9 cellular contexts compared by ENCODE assay signal in genomic region chr5:172858990-172859811, GRCh38. TPM values are rescaled to one million over a fixed set of nuclear protein-coding genes. Genes with fewer than 3 reads are reported as not detected.
DNase-seq lines count a peak whose midpoint lies in the region; ATAC-seq and TF ChIP-seq lines count a peak whose summit lies in the region.
"Had no signal": no experiment of that assay in that cellular context is flagged by ENCODE, and none has a peak within 500 bp of the region (broad histone marks: within the 10 kb centered on the region; RNA-seq: fewer than 3 reads in every experiment).

No MANE protein-coding gene starts in this region.

- H3K27ac ChIP-seq in PC-3 (ENCODE audit: low read length) (peak overlapping the region; percentile 84), epithelial cell of prostate (peak overlapping the region; percentile 77), urinary bladder (ENCODE audit: low read depth) (peak overlapping the region; percentile 59)
- H3K27ac ChIP-seq: SK-N-MC had no signal

- WGBS in urinary bladder = 59% methylated on average over 15 of the region's 15 CpGs

- H2AFZ ChIP-seq in PC-3 (ENCODE audit: low read length) = no peak overlapping the region

- H3K4me1 ChIP-seq in PC-3 (ENCODE audit: insufficient read depth, low read length) (peaks cover 36% of the 10 kb centered on the region), urinary bladder (ENCODE audit: insufficient read depth) (peaks cover 4% of the 10 kb centered on the region)

- H3K9me3 ChIP-seq in PC-3 (ENCODE audit: low read length) = no peaks in the 10 kb centered on the region

- POLR2A ChIA-PET in PC-3 (lab: Charles Lee; ENCODE audit: unreplicated experiment) = interaction anchor here (0.5 to 0.8 kb wide), 4 partner anchors 9 to 697 kb away, joined by 3 to 10 read pairs (median 4); no protein-coding TSS in a partner anchor

- BruUV-seq in PC-3 (replicated peaks; lab: Mats Ljungman, UMichigan) = no TSS peak

- H3K36me3 ChIP-seq in PC-3 (ENCODE audit: low read depth, low read length) = no peaks in the 10 kb centered on the region; the same call in 1 of the 2 replicates
- no peaks in the 10 kb centered on the region for H3K36me3 ChIP-seq in urinary bladder (ENCODE audit: insufficient read depth)

- no peaks in the 10 kb centered on the region for H3K27me3 ChIP-seq in PC-3 (ENCODE audit: low read length)

- H3K79me2 ChIP-seq in PC-3 (ENCODE audit: low read length) = peaks cover 78% of the 10 kb centered on the region

- peak; percentile 62 for ATAC-seq in PC-3

- CTCF ChIA-PET in PC-3 (lab: Charles Lee) = interaction anchor here (0.8 kb wide), 1 partner anchor 10 kb away, joined by 3 read pairs; no protein-coding TSS in a partner anchor

- H3K9me2 ChIP-seq in PC-3 (replicated peaks; ENCODE audit: low read length) = no peaks in the 10 kb centered on the region

- TF ChIP-seq CTCF in PC-3 (conservative IDR thresholded peaks at IDR 0.05; ENCODE audit: low read depth, low read length) = no peak

- DNase-seq in PC-3 (peak; percentile 55), epithelial cell of prostate (ENCODE audit: low read depth, low spot score) (no peak), myocyte (ENCODE audit: low read depth) (peak; percentile 82), NCI-H748 treated with DMSO at 0.1 percent for 48 hours (lab: John Stamatoyannopoulos, UW) (no peak), NCI-H1694 treated with DMSO at 0.1 percent for 48 hours (lab: John Stamatoyannopoulos, UW) (no peak), NCI-H774 (lab: John Stamatoyannopoulos, UW) (no peak)
- DNase-seq: stimulated activated CD4-positive, alpha-beta T cell treated with anti-CD3 and anti-CD28 coated beads, Interleukin-12 subunit alpha, Interleukin-12 subunit beta, amount 100 ng/mL, for 4 hours had no signal

- intact Hi-C loops in PC-3 (cut with micrococcal nuclease) = loop anchor here (2.0 kb wide), 1 partner anchor 86 kb away; no protein-coding TSS in a partner anchor

- peak overlapping the region; percentile 33; the same call in 1 of the 2 replicates for H3K4me2 ChIP-seq in PC-3 (ENCODE audit: low read length)

- no peaks in the 10 kb centered on the region for H3F3A ChIP-seq in PC-3 (ENCODE audit: low read length, unreplicated experiment)

- H3K4me3 ChIP-seq in PC-3 (ENCODE audit: low read length) (no peak overlapping the region), urinary bladder (ENCODE audit: low read depth, low read length) (no peak overlapping the region)
- H3K4me3 ChIP-seq: SK-N-MC had no signal

- H3K9ac ChIP-seq in PC-3 (ENCODE audit: low read length) = peak overlapping the region; percentile 68

- H4K20me1 ChIP-seq in PC-3 (ENCODE audit: low read length) = no peaks in the 10 kb centered on the region

RNA-seq across cellular contexts. Expression of gene ERGIC1, which starts 25.1 kb away (rescaled TPM):
- 124 and 148 TPM in 2 replicates for total RNA-seq in PC-3 (2014; rRNA removed)
- 97.8 and 120 TPM in 2 replicates for total RNA-seq in myocyte
- polyA plus RNA-seq in myocyte (2012) = 196 TPM
- 68.5 TPM for total RNA-seq in urinary bladder
- polyA plus RNA-seq in urinary bladder = 103 TPM

Comparison
In these comparisons a context has a peak if more than half of its experiments do, and no peak if none do; other contexts are left out.
1. DNase-seq: peak in PC-3 (single experiment) and myocyte (single experiment); none in epithelial cell of prostate (single experiment), NCI-H748 treated with DMSO at 0.1 percent for 48 hours (single experiment), NCI-H1694 treated with DMSO at 0.1 percent for 48 hours (single experiment) and NCI-H774 (single experiment).
2. Peak in every context shown above with its lines, with median percentiles within 50 percentile points of each other: H3K27ac ChIP-seq.